In the genomic region with DNA sequence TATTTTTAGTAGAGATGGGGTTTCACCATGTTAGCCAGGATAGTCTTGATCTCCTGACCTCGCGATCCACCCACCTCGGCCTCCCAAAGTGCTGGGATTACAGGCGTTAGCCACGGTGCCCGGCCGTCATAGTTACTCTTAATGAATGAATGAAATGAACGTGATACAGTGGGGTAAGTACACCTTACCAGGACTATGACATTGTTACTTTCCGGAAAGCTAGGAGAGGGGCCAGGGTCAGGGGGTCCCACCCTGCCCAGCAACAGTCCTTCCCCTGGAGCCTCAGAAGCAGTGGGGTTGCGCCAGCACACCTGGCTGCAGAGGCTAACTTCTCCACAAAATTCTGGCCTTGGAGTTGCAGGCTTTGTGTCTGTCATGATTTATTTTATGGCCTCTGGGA, we compare ENCODE assay signal across 20 cellular contexts. TPM values are rescaled to one million over a fixed set of nuclear protein-coding genes. Genes with fewer than 3 reads are reported as not detected.
A peak's percentile ranks its signal among the peaks of the same experiment; 100 is the strongest.
DNase-seq lines count a peak whose midpoint lies in the region; ATAC-seq and TF ChIP-seq lines count a peak whose summit lies in the region.
"Had no signal": no experiment of that assay in that cellular context is flagged by ENCODE, and none has a peak within 500 bp of the region (broad histone marks: within the 10 kb centered on the region; RNA-seq: fewer than 3 reads in every experiment).

No MANE protein-coding gene starts in this region.

- no peaks in the 10 kb centered on the region for H3K36me3 ChIP-seq in left ventricle myocardium inferior

- no peak for TF ChIP-seq CTCF in left ventricle myocardium inferior (IDR thresholded peaks at IDR 0.05; ENCODE audit: borderline replicate concordance)
- no peak for TF ChIP-seq CTCF in nephron (IDR thresholded peaks at IDR 0.05; ENCODE audit: unreplicated experiment in 3 of 3)
- no peak for TF ChIP-seq CTCF in osteocyte (IDR thresholded peaks at IDR 0.05)

- DNase-seq in left ventricle myocardium inferior (no peak), Right ventricle myocardium superior (no peak), osteocyte (ENCODE audit: extremely low spot score, unreplicated experiment) (peak; percentile 65), NCI-H446 (lab: John Stamatoyannopoulos, UW) (no peak), T-helper 2 cell (no peak)
- DNase-seq: AML-193; Caco-2; CD4-positive, alpha-beta T cell; DMS153; DMS79; GDM1; H9 had no signal

- no peak overlapping the region for H3K4me3 ChIP-seq in left ventricle myocardium inferior
- H3K4me3 ChIP-seq: A549 had no signal

- H3K9me3 ChIP-seq in left ventricle myocardium inferior (replicated peaks): no peaks in the 10 kb centered on the region
- H3K9me3 ChIP-seq: A549, Caco-2 had no signal

- peak overlapping the region; percentile 66 for H3K27ac ChIP-seq in left ventricle myocardium inferior (replicated peaks)
- H3K27ac ChIP-seq: 22Rv1, A549, C4-2B had no signal

- H3K27me3 Mint-ChIP-seq in nephron (ENCODE audit: low read depth) (peaks cover 9% of the 10 kb centered on the region), osteocyte (ENCODE audit: unreplicated experiment) (no peaks in the 10 kb centered on the region)

- intact Hi-C loops in left ventricle myocardium inferior (cut with micrococcal nuclease) (no loop called here), Right ventricle myocardium superior (cut with DNase I) (no loop called here)

- no peaks in the 10 kb centered on the region for H3K27me3 ChIP-seq in left ventricle myocardium inferior (ENCODE audit: low read depth)

- H3K4me1 ChIP-seq in left ventricle myocardium inferior: peaks cover 84% of the 10 kb centered on the region
- H3K4me1 ChIP-seq: A549, Caco-2 had no signal

- no peak overlapping the region for H3K4me3 Mint-ChIP-seq in nephron
- H3K4me3 Mint-ChIP-seq in osteocyte (ENCODE audit: unreplicated experiment): no peak overlapping the region
- H3K4me3 Mint-ChIP-seq: CD4-positive, alpha-beta T cell; H9 had no signal

- no peak for ATAC-seq in Right ventricle myocardium superior (ENCODE audit: poor library complexity)
- no peak for ATAC-seq in HG02623 (IDR thresholded peaks at IDR 0.05; ENCODE audit: unreplicated experiment)
- ATAC-seq: A549 had no signal

- peaks cover 9% of the 10 kb centered on the region for H3K36me3 Mint-ChIP-seq in nephron (ENCODE audit: low read depth)
- H3K36me3 Mint-ChIP-seq in osteocyte (ENCODE audit: unreplicated experiment): no peaks in the 10 kb centered on the region

- H3K4me1 Mint-ChIP-seq in nephron (peaks cover 88% of the 10 kb centered on the region), osteocyte (ENCODE audit: unreplicated experiment) (no peaks in the 10 kb centered on the region)

- no peaks in the 10 kb centered on the region for H3K9me3 Mint-ChIP-seq in nephron
- no peaks in the 10 kb centered on the region for H3K9me3 Mint-ChIP-seq in osteocyte (ENCODE audit: unreplicated experiment)
- H3K9me3 Mint-ChIP-seq: CD4-positive, alpha-beta T cell; H9 had no signal

- H3K27ac Mint-ChIP-seq in nephron (peak overlapping the region in 2 of 3 experiments; percentile 48 to 78), osteocyte (ENCODE audit: unreplicated experiment) (no peak overlapping the region)
- H3K27ac Mint-ChIP-seq: CD4-positive, alpha-beta T cell; H9 had no signal

RNA-seq across cellular contexts. Expression of gene VSTM4, which starts 21.4 kb away (rescaled TPM):
- 21.1 TPM for total RNA-seq in left ventricle myocardium inferior
- total RNA-seq in Right ventricle myocardium superior: 22.4 TPM
- total RNA-seq in osteocyte: 0.70 and 0.81 TPM in 2 replicates
- total RNA-seq: Caco-2, HT-29 had no signal

RNA-seq across cellular contexts. Expression of gene FAM170B, which starts 39.9 kb away (rescaled TPM):
- total RNA-seq in left ventricle myocardium inferior (not detected), Right ventricle myocardium superior (not detected), osteocyte (not detected in 2 replicates)
- total RNA-seq: Caco-2; CD4-positive, alpha-beta T cell; Daoy; H1; H9; HT-29 had no signal

Comparison
In these comparisons a context has a peak if more than half of its experiments do, and no peak if none do; other contexts are left out.
1. RNA of gene VSTM4, which starts 21.4 kb away (total RNA-seq): 22.4 TPM in Right ventricle myocardium superior (single experiment) and 21.1 TPM in left ventricle myocardium inferior (single experiment); 0.70 to 0.81 TPM in osteocyte; every median in the first group is over 10 times any median in the second.